In genomic region chr20:8183526-8183925, GRCh38 we compare ENCODE assay signal across 10 cellular contexts.
"Had no signal": no experiment of that assay in that cellular context is flagged by ENCODE, and none has a peak within 500 bp of the region (broad histone marks: within the 10 kb centered on the region; RNA-seq: fewer than 3 reads in every experiment).

No MANE protein-coding gene starts in this region.

- H3K4me2 ChIP-seq: hepatocyte had no signal

- H3K27ac ChIP-seq: dorsolateral prefrontal cortex, hepatocyte, ovary, testis had no signal

- H3K4me3 ChIP-seq: dorsolateral prefrontal cortex, hepatocyte, ovary, testis had no signal

- H3K9me3 ChIP-seq: ovary, testis had no signal

- H2AFZ ChIP-seq: hepatocyte had no signal

- DNase-seq: activated CD4-positive, alpha-beta T cell treated with anti-CD3 and anti-CD28 coated beads for 48 hours; activated naive CD4-positive, alpha-beta T cell treated with Interleukin-2 at 50 U/mL for 16 hours; cerebellar nuclear complex; dorsolateral prefrontal cortex; kidney glomerular epithelial cell; ovary; stimulated activated CD4-positive, alpha-beta T cell treated with anti-CD3 and anti-CD28 coated beads, Interleukin-15, amount 100 ng/mL, for 24 hours; stimulated activated CD4-positive, alpha-beta T cell treated with anti-CD3 and anti-CD28 coated beads, Interleukin-4, amount 100 ng/mL, for 24 hours; testis had no signal

- H3K36me3 ChIP-seq: ovary had no signal

- H3K4me1 ChIP-seq: testis had no signal

- H3K27me3 ChIP-seq: dorsolateral prefrontal cortex, hepatocyte, ovary, testis had no signal
